ENCODE assay signal across 20 cellular contexts in the genomic region with DNA sequence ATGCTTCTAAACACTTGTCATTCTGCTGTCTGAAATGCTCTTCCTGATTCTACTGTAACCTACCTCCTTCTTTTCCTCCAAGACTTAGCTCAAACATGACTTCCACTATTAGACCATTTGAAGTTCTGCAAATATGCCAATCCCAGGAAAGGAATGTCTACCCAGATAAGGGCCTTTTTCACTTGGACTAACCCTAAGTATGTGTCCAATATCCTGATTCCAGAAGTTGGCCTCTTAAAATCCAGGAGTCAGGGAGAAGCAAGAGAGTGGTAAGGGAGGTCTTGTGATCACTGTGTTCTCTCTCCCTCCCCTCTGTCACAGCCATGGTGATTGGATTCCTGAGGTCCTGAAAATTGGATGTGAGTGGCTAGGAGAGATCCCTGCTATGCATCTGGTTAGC.
"Had no signal": no experiment of that assay in that cellular context is flagged by ENCODE, and none has a peak within 500 bp of the region (broad histone marks: within the 10 kb centered on the region; RNA-seq: fewer than 3 reads in every experiment).

No MANE protein-coding gene starts in this region.

- H3K4me1 ChIP-seq: pancreas, psoas muscle, right lobe of liver had no signal

- H3K27me3 ChIP-seq: pancreas, right lobe of liver had no signal

- H3K27ac ChIP-seq: pancreas, psoas muscle, right lobe of liver had no signal

- DNase-seq: effector CD4-positive, alpha-beta T cell; endodermal cell; erythroblast; foreskin melanocyte; head of caudate nucleus; hippocampal formation; left colon; natural killer cell; occipital lobe; pancreas; psoas muscle; retina; right lobe of liver; stimulated activated CD4-positive, alpha-beta T cell treated with anti-CD3 and anti-CD28 coated beads, Interleukin-2, amount 100 ng/mL, for 24 hours; stimulated activated CD4-positive, alpha-beta T cell treated with anti-CD3 and anti-CD28 coated beads, Interleukin-4, amount 100 ng/mL, for 4 hours; stimulated activated naive B cell treated with anti-CD40 and anti-IgM and Interleukin-4, amounts not matched to agents 10 μg/mL and 1 μg/mL and 100 μg/mL, for 72 hours; trophoblast cell had no signal

- FAIRE-seq: endothelial cell of umbilical vein, pancreas, urothelium cell line had no signal

- H3K9me3 ChIP-seq: pancreas, psoas muscle, right lobe of liver had no signal

- H3K36me3 ChIP-seq: pancreas, right lobe of liver had no signal

- ATAC-seq: natural killer cell; pancreas; psoas muscle; stimulated activated naive B cell treated with anti-CD40 and anti-IgM and Interleukin-4, amounts not matched to agents 10 μg/mL and 1 μg/mL and 100 μg/mL, for 72 hours had no signal

- H3K4me3 ChIP-seq: coronary artery, pancreas, psoas muscle, right lobe of liver had no signal
